1 cellular context compared by ENCODE assay signal in the genomic region with DNA sequence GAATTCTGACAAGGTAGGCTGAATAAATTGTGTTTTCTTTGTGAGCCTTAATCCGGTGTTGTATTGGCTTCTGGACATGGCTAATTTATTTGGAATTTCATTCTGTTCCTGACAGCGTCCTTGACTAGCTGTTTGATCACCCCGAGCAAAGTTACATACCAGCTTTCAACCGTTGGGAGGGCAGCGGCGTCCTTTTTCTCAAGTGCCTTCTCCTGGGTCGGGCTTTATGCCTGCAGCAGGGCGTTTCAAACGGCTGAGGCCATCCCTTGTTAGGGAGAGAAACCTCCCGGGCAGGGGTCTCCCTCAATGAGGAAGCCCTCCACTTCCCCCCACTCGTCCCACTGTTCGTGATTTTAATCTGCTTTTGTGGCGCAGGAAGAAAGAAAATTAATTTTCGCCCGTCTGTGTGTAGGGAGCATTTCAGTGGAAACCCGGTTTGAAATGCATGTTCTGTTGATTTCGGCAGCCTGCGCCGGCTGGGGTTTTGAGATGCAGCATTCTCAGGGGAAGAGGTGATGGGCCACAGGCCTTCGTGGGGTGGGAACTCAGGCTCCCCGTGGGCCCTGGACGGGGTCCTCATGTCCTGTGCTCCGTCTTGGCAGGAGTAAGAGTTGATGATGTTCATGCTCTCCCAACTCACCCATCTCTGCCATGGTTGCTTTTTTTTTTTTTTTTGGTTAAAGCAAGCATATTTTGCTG.
TF ChIP-seq lines count a peak whose summit lies in the region.

No MANE protein-coding gene starts in this region.

TF ChIP-seq in H1, 55 proteins besides CTCF, POLR2A, EP300 and RAD21:
- TF ChIP-seq BCL11A (IDR thresholded peaks at IDR 0.05; ENCODE audit: low read depth in 2 of 2, low read length in 2 of 2) (no peak), SIN3A (conservative IDR thresholded peaks at IDR 0.05 in 1 of 2, IDR thresholded peaks at IDR 0.05 in 1 of 2; ENCODE audit: low read depth in 1 of 2, low read length in 2 of 2) (no peak), CHD2 (IDR thresholded peaks at IDR 0.05; ENCODE audit: low read length) (no peak), YY1 (IDR thresholded peaks at IDR 0.05; ENCODE audit: low read depth, low read length) (no peak), CBX5 (IDR thresholded peaks at IDR 0.05; ENCODE audit: low read depth, low read length) (no peak), TBP (IDR thresholded peaks at IDR 0.05; ENCODE audit: low read depth, low read length) (no peak), POU5F1 (IDR thresholded peaks at IDR 0.05; ENCODE audit: low read depth, low read length) (no peak), MAX (IDR thresholded peaks at IDR 0.05) (no peak), CREB1 (IDR thresholded peaks at IDR 0.05) (no peak), USF2 (IDR thresholded peaks at IDR 0.05; ENCODE audit: low read length) (no peak), JUN (IDR thresholded peaks at IDR 0.05; ENCODE audit: low read depth, low read length) (no peak), NRF1 (IDR thresholded peaks at IDR 0.05; ENCODE audit: low read depth, low read length) (no peak), JUND (IDR thresholded peaks at IDR 0.05; ENCODE audit: low read length) (no peak), KDM1A (IDR thresholded peaks at IDR 0.05; ENCODE audit: borderline replicate concordance, low read length) (no peak), ZNF274 (IDR thresholded peaks at IDR 0.05; ENCODE audit: borderline replicate concordance, extremely low read depth, low read length) (no peak), BACH1 (IDR thresholded peaks at IDR 0.05; ENCODE audit: low read length) (no peak)
